In genomic region chr2:75518638-75519465, GRCh38 we compare ENCODE assay signal across 1 cellular context.
TF ChIP-seq lines count a peak whose summit lies in the region.

No MANE protein-coding gene starts in this region.

TF ChIP-seq in HepG2, 621 proteins besides CTCF, POLR2A, EP300 and RAD21 (continued from another document and continues in another):
- TF ChIP-seq, protein P1, sequence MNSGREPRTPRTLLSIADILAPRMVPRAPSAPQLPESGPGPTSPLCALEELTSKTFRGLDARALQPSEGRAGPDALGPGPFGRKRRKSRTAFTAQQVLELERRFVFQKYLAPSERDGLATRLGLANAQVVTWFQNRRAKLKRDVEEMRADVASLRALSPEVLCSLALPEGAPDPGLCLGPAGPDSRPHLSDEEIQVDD (CRISPR knock-in tag; IDR thresholded peaks at IDR 0.05; ENCODE audit: borderline replicate concordance): no peak
- TF ChIP-seq, protein P2, sequence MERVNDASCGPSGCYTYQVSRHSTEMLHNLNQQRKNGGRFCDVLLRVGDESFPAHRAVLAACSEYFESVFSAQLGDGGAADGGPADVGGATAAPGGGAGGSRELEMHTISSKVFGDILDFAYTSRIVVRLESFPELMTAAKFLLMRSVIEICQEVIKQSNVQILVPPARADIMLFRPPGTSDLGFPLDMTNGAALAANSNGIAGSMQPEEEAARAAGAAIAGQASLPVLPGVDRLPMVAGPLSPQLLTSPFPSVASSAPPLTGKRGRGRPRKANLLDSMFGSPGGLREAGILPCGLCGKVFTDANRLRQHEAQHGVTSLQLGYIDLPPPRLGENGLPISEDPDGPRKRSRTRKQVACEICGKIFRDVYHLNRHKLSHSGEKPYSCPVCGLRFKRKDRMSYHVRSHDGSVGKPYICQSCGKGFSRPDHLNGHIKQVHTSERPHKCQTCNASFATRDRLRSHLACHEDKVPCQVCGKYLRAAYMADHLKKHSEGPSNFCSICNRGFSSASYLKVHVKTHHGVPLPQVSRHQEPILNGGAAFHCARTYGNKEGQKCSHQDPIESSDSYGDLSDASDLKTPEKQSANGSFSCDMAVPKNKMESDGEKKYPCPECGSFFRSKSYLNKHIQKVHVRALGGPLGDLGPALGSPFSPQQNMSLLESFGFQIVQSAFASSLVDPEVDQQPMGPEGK (CRISPR knock-in tag; IDR thresholded peaks at IDR 0.05): no peak
- no peak for TF ChIP-seq ZMYM4 (CRISPR knock-in tag; IDR thresholded peaks at IDR 0.05)
- TF ChIP-seq ZNF503 (CRISPR knock-in tag; IDR thresholded peaks at IDR 0.05): no peak
- TF ChIP-seq KMT2B (CRISPR knock-in tag; IDR thresholded peaks at IDR 0.05): no peak
- no peak for TF ChIP-seq MTF1 (CRISPR knock-in tag; IDR thresholded peaks at IDR 0.05)
- no peak for TF ChIP-seq ZFAT (CRISPR knock-in tag; conservative IDR thresholded peaks at IDR 0.05)
- TF ChIP-seq KLF15 (CRISPR knock-in tag; IDR thresholded peaks at IDR 0.05; ENCODE audit: borderline replicate concordance): no peak
- TF ChIP-seq SP2 (CRISPR knock-in tag; IDR thresholded peaks at IDR 0.05): no peak
- no peak for TF ChIP-seq RFXANK (CRISPR knock-in tag; IDR thresholded peaks at IDR 0.05)
- TF ChIP-seq PAX8 (CRISPR knock-in tag; IDR thresholded peaks at IDR 0.05; ENCODE audit: borderline replicate concordance): 0 out of 2 replicates have a peak, but pooled peaks have one; percentile 51
- TF ChIP-seq, protein P3, sequence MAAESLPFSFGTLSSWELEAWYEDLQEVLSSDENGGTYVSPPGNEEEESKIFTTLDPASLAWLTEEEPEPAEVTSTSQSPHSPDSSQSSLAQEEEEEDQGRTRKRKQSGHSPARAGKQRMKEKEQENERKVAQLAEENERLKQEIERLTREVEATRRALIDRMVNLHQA (CRISPR knock-in tag; IDR thresholded peaks at IDR 0.05): no peak
- TF ChIP-seq NR1H2 (CRISPR knock-in tag; IDR thresholded peaks at IDR 0.05; ENCODE audit: borderline replicate concordance, low read depth): no peak
- no peak for TF ChIP-seq ZBTB44 (CRISPR knock-in tag; IDR thresholded peaks at IDR 0.05)
- 0 out of 2 replicates have a peak, but pooled peaks have one; percentile 24 for TF ChIP-seq ZNF782 (CRISPR knock-in tag; IDR thresholded peaks at IDR 0.05; ENCODE audit: borderline replicate concordance)
- TF ChIP-seq GFI1 (CRISPR knock-in tag; IDR thresholded peaks at IDR 0.05; ENCODE audit: borderline replicate concordance): no peak
- no peak for TF ChIP-seq NFKBIZ (CRISPR knock-in tag; IDR thresholded peaks at IDR 0.05)
- 0 out of 2 replicates have a peak, but pooled peaks have one; percentile 1 for TF ChIP-seq GABPB1 (CRISPR knock-in tag; IDR thresholded peaks at IDR 0.05)
- TF ChIP-seq ZNF572 (CRISPR knock-in tag; IDR thresholded peaks at IDR 0.05): no peak
- TF ChIP-seq AKAP8 (CRISPR knock-in tag; IDR thresholded peaks at IDR 0.05): no peak
- no peak for TF ChIP-seq TAF1 (CRISPR knock-in tag; IDR thresholded peaks at IDR 0.05)
- TF ChIP-seq ZNF34 (CRISPR knock-in tag; IDR thresholded peaks at IDR 0.05; ENCODE audit: borderline replicate concordance): no peak
- TF ChIP-seq ZNF720 (CRISPR knock-in tag; IDR thresholded peaks at IDR 0.05): no peak
- TF ChIP-seq ZKSCAN8 (CRISPR knock-in tag; IDR thresholded peaks at IDR 0.05; ENCODE audit: borderline replicate concordance): peak; percentile 56; the same call in 1 of the 2 replicates
- no peak for TF ChIP-seq FLYWCH1 (CRISPR knock-in tag; IDR thresholded peaks at IDR 0.05)
- no peak for TF ChIP-seq RFX1 (IDR thresholded peaks at IDR 0.05)
- no peak for TF ChIP-seq EEA1 (CRISPR knock-in tag; IDR thresholded peaks at IDR 0.05; ENCODE audit: borderline replicate concordance)
- TF ChIP-seq DMTF1 (CRISPR knock-in tag; IDR thresholded peaks at IDR 0.05): no peak
- TF ChIP-seq NFATC3 (CRISPR knock-in tag; IDR thresholded peaks at IDR 0.05): no peak
- TF ChIP-seq HMGXB4 (CRISPR knock-in tag; IDR thresholded peaks at IDR 0.05; ENCODE audit: borderline replicate concordance in 1 of 2, low read depth in 1 of 2): no peak; a peak in 1 of 4 replicates
- no peak for TF ChIP-seq DR1 (CRISPR knock-in tag; IDR thresholded peaks at IDR 0.05)
- no peak for TF ChIP-seq NR2F6 (IDR thresholded peaks at IDR 0.05)
- peak; percentile 40; the same call in 1 of the 2 replicates for TF ChIP-seq NR2F6 (CRISPR knock-in tag; IDR thresholded peaks at IDR 0.05)
- TF ChIP-seq MAZ (IDR thresholded peaks at IDR 0.05; ENCODE audit: borderline replicate concordance, low read depth, low read length): no peak
- no peak for TF ChIP-seq MAZ (CRISPR knock-in tag; IDR thresholded peaks at IDR 0.05; ENCODE audit: low read depth)
- TF ChIP-seq CBFB (CRISPR knock-in tag; IDR thresholded peaks at IDR 0.05): peak; percentile 57; the same call in 1 of the 2 replicates
- TF ChIP-seq THYN1 (CRISPR knock-in tag; IDR thresholded peaks at IDR 0.05; ENCODE audit: borderline replicate concordance, low read depth): no peak
- TF ChIP-seq KDM2A (CRISPR knock-in tag; IDR thresholded peaks at IDR 0.05; ENCODE audit: borderline replicate concordance, low read depth): no peak
- no peak for TF ChIP-seq ZNF205 (CRISPR knock-in tag; IDR thresholded peaks at IDR 0.05)
- no peak for TF ChIP-seq NKX3-1 (CRISPR knock-in tag; IDR thresholded peaks at IDR 0.05)
- TF ChIP-seq FOXA1 (IDR thresholded peaks at IDR 0.05): no peak
- peak; percentile 42; the same call in 1 of the 2 replicates for TF ChIP-seq FOXA1 (CRISPR knock-in tag; IDR thresholded peaks at IDR 0.05)
- TF ChIP-seq KAT8 (CRISPR knock-in tag; IDR thresholded peaks at IDR 0.05): no peak
- no peak for TF ChIP-seq NFE2L1 (CRISPR knock-in tag; IDR thresholded peaks at IDR 0.05; ENCODE audit: borderline replicate concordance)
- no peak for TF ChIP-seq RELA (CRISPR knock-in tag; IDR thresholded peaks at IDR 0.05)
- no peak for TF ChIP-seq ZFYVE20 (CRISPR knock-in tag; IDR thresholded peaks at IDR 0.05; ENCODE audit: borderline replicate concordance, low read depth)
- TF ChIP-seq ZNF878 (CRISPR knock-in tag; IDR thresholded peaks at IDR 0.05): peak; percentile 62; the same call in 1 of the 2 replicates
- TF ChIP-seq JARID2 (CRISPR knock-in tag; IDR thresholded peaks at IDR 0.05; ENCODE audit: insufficient replicate concordance): no peak
- TF ChIP-seq, protein P4, sequence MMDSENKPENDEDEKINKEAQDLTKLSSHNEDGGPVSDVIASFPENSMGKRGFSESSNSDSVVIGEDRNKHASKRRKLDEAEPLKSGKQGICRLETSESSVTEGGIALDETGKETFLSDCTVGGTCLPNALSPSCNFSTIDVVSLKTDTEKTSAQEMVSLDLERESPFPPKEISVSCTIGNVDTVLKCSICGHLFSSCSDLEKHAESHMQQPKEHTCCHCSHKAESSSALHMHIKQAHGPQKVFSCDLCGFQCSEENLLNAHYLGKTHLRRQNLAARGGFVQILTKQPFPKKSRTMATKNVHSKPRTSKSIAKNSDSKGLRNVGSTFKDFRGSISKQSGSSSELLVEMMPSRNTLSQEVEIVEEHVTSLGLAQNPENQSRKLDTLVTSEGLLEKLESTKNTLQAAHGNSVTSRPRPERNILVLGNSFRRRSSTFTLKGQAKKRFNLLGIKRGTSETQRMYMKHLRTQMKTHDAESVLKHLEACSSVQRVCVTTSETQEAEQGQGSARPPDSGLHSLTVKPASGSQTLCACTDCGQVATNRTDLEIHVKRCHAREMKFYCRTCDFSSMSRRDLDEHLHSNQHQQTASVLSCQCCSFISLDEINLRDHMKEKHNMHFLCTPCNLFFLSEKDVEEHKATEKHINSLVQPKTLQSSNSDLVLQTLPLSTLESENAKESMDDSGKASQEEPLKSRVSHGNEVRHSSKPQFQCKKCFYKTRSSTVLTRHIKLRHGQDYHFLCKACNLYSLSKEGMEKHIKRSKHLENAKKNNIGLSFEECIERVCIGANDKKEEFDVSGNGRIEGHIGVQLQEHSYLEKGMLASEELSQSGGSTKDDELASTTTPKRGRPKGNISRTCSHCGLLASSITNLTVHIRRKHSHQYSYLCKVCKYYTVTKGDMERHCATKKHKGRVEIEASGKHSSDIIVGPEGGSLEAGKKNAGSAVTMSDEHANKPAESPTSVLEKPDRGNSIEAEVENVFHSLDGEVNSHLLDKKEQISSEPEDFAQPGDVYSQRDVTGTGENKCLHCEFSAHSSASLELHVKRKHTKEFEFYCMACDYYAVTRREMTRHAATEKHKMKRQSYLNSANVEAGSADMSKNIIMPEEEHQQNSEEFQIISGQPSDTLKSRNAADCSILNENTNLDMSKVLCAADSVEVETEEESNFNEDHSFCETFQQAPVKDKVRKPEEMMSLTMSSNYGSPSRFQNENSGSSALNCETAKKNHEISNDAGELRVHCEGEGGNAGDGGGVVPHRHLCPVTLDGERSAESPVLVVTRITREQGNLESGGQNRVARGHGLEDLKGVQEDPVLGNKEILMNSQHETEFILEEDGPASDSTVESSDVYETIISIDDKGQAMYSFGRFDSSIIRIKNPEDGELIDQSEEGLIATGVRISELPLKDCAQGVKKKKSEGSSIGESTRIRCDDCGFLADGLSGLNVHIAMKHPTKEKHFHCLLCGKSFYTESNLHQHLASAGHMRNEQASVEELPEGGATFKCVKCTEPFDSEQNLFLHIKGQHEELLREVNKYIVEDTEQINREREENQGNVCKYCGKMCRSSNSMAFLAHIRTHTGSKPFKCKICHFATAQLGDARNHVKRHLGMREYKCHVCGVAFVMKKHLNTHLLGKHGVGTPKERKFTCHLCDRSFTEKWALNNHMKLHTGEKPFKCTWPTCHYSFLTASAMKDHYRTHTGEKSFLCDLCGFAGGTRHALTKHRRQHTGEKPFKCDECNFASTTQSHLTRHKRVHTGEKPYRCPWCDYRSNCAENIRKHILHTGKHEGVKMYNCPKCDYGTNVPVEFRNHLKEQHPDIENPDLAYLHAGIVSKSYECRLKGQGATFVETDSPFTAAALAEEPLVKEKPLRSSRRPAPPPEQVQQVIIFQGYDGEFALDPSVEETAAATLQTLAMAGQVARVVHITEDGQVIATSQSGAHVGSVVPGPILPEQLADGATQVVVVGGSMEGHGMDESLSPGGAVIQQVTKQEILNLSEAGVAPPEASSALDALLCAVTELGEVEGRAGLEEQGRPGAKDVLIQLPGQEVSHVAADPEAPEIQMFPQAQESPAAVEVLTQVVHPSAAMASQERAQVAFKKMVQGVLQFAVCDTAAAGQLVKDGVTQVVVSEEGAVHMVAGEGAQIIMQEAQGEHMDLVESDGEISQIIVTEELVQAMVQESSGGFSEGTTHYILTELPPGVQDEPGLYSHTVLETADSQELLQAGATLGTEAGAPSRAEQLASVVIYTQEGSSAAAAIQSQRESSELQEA (CRISPR knock-in tag; IDR thresholded peaks at IDR 0.05; ENCODE audit: not compliant biosample characterization): no peak
- no peak for TF ChIP-seq RFX5 (IDR thresholded peaks at IDR 0.05; ENCODE audit: low read depth, low read length)
- no peak for TF ChIP-seq PRMT3 (CRISPR knock-in tag; IDR thresholded peaks at IDR 0.05; ENCODE audit: borderline replicate concordance, low read depth)
- no peak for TF ChIP-seq ZFP37 (CRISPR knock-in tag; IDR thresholded peaks at IDR 0.05; ENCODE audit: borderline replicate concordance)
- no peak for TF ChIP-seq KLF16 (CRISPR knock-in tag; IDR thresholded peaks at IDR 0.05)
